10 cellular contexts compared by ENCODE assay signal in genomic region chrX:42119076-42119475, GRCh38.
A peak's percentile ranks its signal among the peaks of the same experiment; 100 is the strongest.
DNase-seq lines count a peak whose midpoint lies in the region; ATAC-seq and TF ChIP-seq lines count a peak whose summit lies in the region.
"Had no signal": no experiment of that assay in that cellular context is flagged by ENCODE, and none has a peak within 500 bp of the region (broad histone marks: within the 10 kb centered on the region; RNA-seq: fewer than 3 reads in every experiment).

No MANE protein-coding gene starts in this region.

- no peaks in the 10 kb centered on the region for H4K20me1 ChIP-seq in PC-9 (ENCODE audit: insufficient read depth)

- H3K27ac Mint-ChIP-seq in activated CD4-positive, alpha-beta memory T cell treated with anti-CD3 and anti-CD28 coated beads, Interleukin-2, amount 10 ng/mL, durations not matched to agents 7 days and 5 days = no peak overlapping the region

- CTCF ChIA-PET in PC-9 (lab: Charles Lee) = no interaction called here
- CTCF ChIA-PET in activated CD4-positive, alpha-beta memory T cell treated with anti-CD3 and anti-CD28 coated beads, Interleukin-2, amount 10 ng/mL, durations not matched to agents 7 days and 5 days (lab: Charles Lee) = no interaction called here

- no TSS peak for BruUV-seq in PC-9 (replicated peaks; lab: Mats Ljungman, UMichigan)

- no peaks in the 10 kb centered on the region for H3K9me3 ChIP-seq in PC-9 (ENCODE audit: insufficient read depth, low read depth)

- intact Hi-C loops in PC-9 (cut with micrococcal nuclease; ENCODE audit: unreplicated experiment) = no loop called here

- H3K36me3 ChIP-seq in PC-9 (ENCODE audit: low read depth) = no peaks in the 10 kb centered on the region

- H3K9me2 ChIP-seq in PC-9 (ENCODE audit: insufficient read depth) = no peaks in the 10 kb centered on the region

- no peak overlapping the region for H3K27ac ChIP-seq in PC-9

- no peak for TF ChIP-seq CTCF in PC-9 (conservative IDR thresholded peaks at IDR 0.05)

- no peaks in the 10 kb centered on the region for H3K27me3 Mint-ChIP-seq in activated CD4-positive, alpha-beta memory T cell treated with anti-CD3 and anti-CD28 coated beads, Interleukin-2, amount 10 ng/mL, durations not matched to agents 7 days and 5 days

- DNase-seq in COLO668 (lab: John Stamatoyannopoulos, UW; ENCODE audit: unreplicated experiment) (peak; percentile 39), LoVo (ENCODE audit: low spot score) (peak; percentile 58), PC-9 (peak; percentile 3 to 68), fibroblast of peridontal ligament (ENCODE audit: extremely low read depth) (peak; percentile 62)
- DNase-seq in activated CD4-positive, alpha-beta memory T cell treated with anti-CD3 and anti-CD28 coated beads, Interleukin-2, amount 10 ng/mL, durations not matched to agents 7 days and 5 days = no peak
- DNase-seq: activated effector memory CD4-positive, alpha-beta T cell treated with Interleukin-2 at 50 U/mL for 16 hours; MV-4-11 had no signal

- no peaks in the 10 kb centered on the region for H3K4me1 ChIP-seq in PC-9 (replicated peaks; ENCODE audit: insufficient read depth)

- H3K4me3 ChIP-seq in PC-9 = no peak overlapping the region

- no peaks in the 10 kb centered on the region for H3K27me3 ChIP-seq in PC-9 (ENCODE audit: insufficient read depth, low read depth)

- H3K4me2 ChIP-seq in PC-9 = no peak overlapping the region

- H3K79me2 ChIP-seq in PC-9 (ENCODE audit: low read depth) = no peaks in the 10 kb centered on the region

- no peak overlapping the region for H3K4me3 Mint-ChIP-seq in activated CD4-positive, alpha-beta memory T cell treated with anti-CD3 and anti-CD28 coated beads, Interleukin-2, amount 10 ng/mL, durations not matched to agents 7 days and 5 days

- no peak overlapping the region for H2AFZ ChIP-seq in PC-9

- no peaks in the 10 kb centered on the region for H3F3A ChIP-seq in PC-9 (ENCODE audit: insufficient read depth, low read depth)

- peaks cover 8% of the 10 kb centered on the region for H3K4me1 Mint-ChIP-seq in activated CD4-positive, alpha-beta memory T cell treated with anti-CD3 and anti-CD28 coated beads, Interleukin-2, amount 10 ng/mL, durations not matched to agents 7 days and 5 days

- peaks cover 4% of the 10 kb centered on the region for H3K36me3 Mint-ChIP-seq in activated CD4-positive, alpha-beta memory T cell treated with anti-CD3 and anti-CD28 coated beads, Interleukin-2, amount 10 ng/mL, durations not matched to agents 7 days and 5 days (ENCODE audit: low read depth)

- H3K9me3 Mint-ChIP-seq in activated CD4-positive, alpha-beta memory T cell treated with anti-CD3 and anti-CD28 coated beads, Interleukin-2, amount 10 ng/mL, durations not matched to agents 7 days and 5 days = peaks cover 3% of the 10 kb centered on the region

- POLR2A ChIA-PET in PC-9 (lab: Charles Lee; ENCODE audit: unreplicated experiment) = no interaction called here
- POLR2A ChIA-PET in activated CD4-positive, alpha-beta memory T cell treated with anti-CD3 and anti-CD28 coated beads, Interleukin-2, amount 10 ng/mL, durations not matched to agents 7 days and 5 days (lab: Charles Lee) = no interaction called here

- ATAC-seq in GM19467 (IDR thresholded peaks at IDR 0.05; ENCODE audit: unreplicated experiment) = no peak
- ATAC-seq in GM19328 (IDR thresholded peaks at IDR 0.05; ENCODE audit: unreplicated experiment) = no peak
- no peak for ATAC-seq in GM19351 (IDR thresholded peaks at IDR 0.05; ENCODE audit: unreplicated experiment)
